ENCODE assay signal across 25 cellular contexts in genomic region chr10:124909563-124909962, GRCh38.
"Had no signal": no experiment of that assay in that cellular context is flagged by ENCODE, and none has a peak within 500 bp of the region (broad histone marks: within the 10 kb centered on the region; RNA-seq: fewer than 3 reads in every experiment).

No MANE protein-coding gene starts in this region.

- H3K27ac Mint-ChIP-seq: memory B cell; natural killer cell treated with Interleukin-12 subunit alpha and Interleukin-12 subunit beta and Interleukin-15 and Interleukin-18, amount 100 ng/mL, for 72 hours; neural progenitor cell; progenitor cell of endocrine pancreas; stimulated activated effector memory CD8-positive, alpha-beta T cell treated with anti-CD3 and anti-CD28 coated beads, Interleukin-12 subunit alpha, Interleukin-12 subunit beta, amount 100 ng/mL, for 72 hours had no signal

- H3K36me3 ChIP-seq: gastrocnemius medialis, heart right ventricle, left lung, lower lobe of right lung, neural progenitor cell, pancreas, suprapubic skin, thyroid gland, upper lobe of right lung, vagina had no signal

- H3K9me3 Mint-ChIP-seq: memory B cell; natural killer cell treated with Interleukin-12 subunit alpha and Interleukin-12 subunit beta and Interleukin-15 and Interleukin-18, amount 100 ng/mL, for 72 hours; neural progenitor cell; stimulated activated effector memory CD8-positive, alpha-beta T cell treated with anti-CD3 and anti-CD28 coated beads, Interleukin-12 subunit alpha, Interleukin-12 subunit beta, amount 100 ng/mL, for 72 hours had no signal

- H3K9me3 ChIP-seq: gastrocnemius medialis, heart right ventricle, left lung, lower lobe of right lung, pancreas, suprapubic skin, thyroid gland, upper lobe of right lung, vagina had no signal

- FAIRE-seq: pancreas had no signal

- H3K4me3 Mint-ChIP-seq: memory B cell; natural killer cell treated with Interleukin-12 subunit alpha and Interleukin-12 subunit beta and Interleukin-15 and Interleukin-18, amount 100 ng/mL, for 72 hours; neural progenitor cell; stimulated activated effector memory CD8-positive, alpha-beta T cell treated with anti-CD3 and anti-CD28 coated beads, Interleukin-12 subunit alpha, Interleukin-12 subunit beta, amount 100 ng/mL, for 72 hours had no signal

- H3K4me1 ChIP-seq: pancreas had no signal

- H3K36me3 Mint-ChIP-seq: memory B cell; natural killer cell treated with Interleukin-12 subunit alpha and Interleukin-12 subunit beta and Interleukin-15 and Interleukin-18, amount 100 ng/mL, for 72 hours; neural progenitor cell; stimulated activated effector memory CD8-positive, alpha-beta T cell treated with anti-CD3 and anti-CD28 coated beads, Interleukin-12 subunit alpha, Interleukin-12 subunit beta, amount 100 ng/mL, for 72 hours had no signal

- ATAC-seq: esophagus mucosa; gastrocnemius medialis; heart right ventricle; left lung; lower lobe of right lung; natural killer cell treated with Interleukin-12 subunit alpha and Interleukin-12 subunit beta and Interleukin-15 and Interleukin-18, amount 100 ng/mL, for 72 hours; pancreas; right cardiac atrium; stimulated activated effector memory CD8-positive, alpha-beta T cell treated with anti-CD3 and anti-CD28 coated beads, Interleukin-12 subunit alpha, Interleukin-12 subunit beta, amount 100 ng/mL, for 72 hours; stimulated activated naive CD8-positive, alpha-beta T cell treated with anti-CD3 and anti-CD28 coated beads, Interleukin-15, Interleukin-2, amounts not matched to agents 100 U/mL and 50 U/mL, for 24 hours had no signal

- H3K4me1 Mint-ChIP-seq: stimulated activated effector memory CD8-positive, alpha-beta T cell treated with anti-CD3 and anti-CD28 coated beads, Interleukin-12 subunit alpha, Interleukin-12 subunit beta, amount 100 ng/mL, for 72 hours had no signal

- H3K27ac ChIP-seq: gastrocnemius medialis, heart right ventricle, left lung, lower lobe of right lung, neural progenitor cell, pancreas, suprapubic skin, thyroid gland, upper lobe of right lung, vagina had no signal

- H3K4me2 ChIP-seq: neural progenitor cell had no signal

- H3K9ac ChIP-seq: neural progenitor cell had no signal

- H2AFZ ChIP-seq: neural progenitor cell had no signal

- DNase-seq: cortex of kidney; dorsolateral prefrontal cortex; effector CD8-positive, alpha-beta T cell; gastrocnemius medialis; heart right ventricle; islet precursor cell; left lung; lower lobe of right lung; midbrain; occipital lobe; pancreas; right cardiac atrium; stimulated activated CD4-positive, alpha-beta T cell treated with anti-CD3 and anti-CD28 coated beads, Interleukin-4, amount 100 ng/mL, for 1 hour; stimulated activated CD8-positive, alpha-beta memory T cell treated with anti-CD3 and anti-CD28 coated beads, Interleukin-4, amount 100 ng/mL, for 48 hours; stimulated activated naive CD8-positive, alpha-beta T cell treated with anti-CD3 and anti-CD28 coated beads, Interleukin-15, Interleukin-2, amounts not matched to agents 100 U/mL and 50 U/mL, for 24 hours; thyroid gland; upper lobe of right lung had no signal

- H3K27me3 ChIP-seq: dorsolateral prefrontal cortex, gastrocnemius medialis, heart right ventricle, left lung, neural progenitor cell, pancreas, suprapubic skin, thyroid gland, upper lobe of right lung, vagina had no signal

- H3K4me3 ChIP-seq: dorsolateral prefrontal cortex, gastrocnemius medialis, heart right ventricle, left lung, lower lobe of right lung, neural progenitor cell, pancreas, suprapubic skin, thyroid gland, upper lobe of right lung, vagina had no signal
